ENCODE assay signal across 18 cellular contexts in genomic region chr11:61328351-61328750, GRCh38. TPM values are rescaled to one million over a fixed set of nuclear protein-coding genes. Genes with fewer than 3 reads are reported as not detected.
DNase-seq lines count a peak whose midpoint lies in the region; ATAC-seq and TF ChIP-seq lines count a peak whose summit lies in the region.
"Had no signal": no experiment of that assay in that cellular context is flagged by ENCODE, and none has a peak within 500 bp of the region (broad histone marks: within the 10 kb centered on the region; RNA-seq: fewer than 3 reads in every experiment).

No MANE protein-coding gene starts in this region.

- H3K27ac Mint-ChIP-seq in H9, result peak overlapping the region in 2 of 3 experiments; percentile 17 to 40; a peak in 1 of 7 replicates
- H3K27ac Mint-ChIP-seq in brain, result peak overlapping the region in 3 of 5 experiments; percentile 29 to 76 (median 59)
- no peak overlapping the region for H3K27ac Mint-ChIP-seq in neural crest cell (ENCODE audit: unreplicated experiment)
- H3K27ac Mint-ChIP-seq: B cell; CD8-positive, alpha-beta T cell had no signal

- ATAC-seq in HG03354 (IDR thresholded peaks at IDR 0.05; ENCODE audit: poor library complexity, severe bottlenecking, unreplicated experiment) (no peak), HG02588 (IDR thresholded peaks at IDR 0.05; ENCODE audit: unreplicated experiment) (no peak), GM21528 (IDR thresholded peaks at IDR 0.05; ENCODE audit: low FRiP score, unreplicated experiment) (no peak)
- ATAC-seq: CD8-positive, alpha-beta T cell; HepG2 had no signal

- H2BK20ac ChIP-seq in H9 (ENCODE audit: low read depth, low read length, poor library complexity, severe bottlenecking), result no peak overlapping the region

- H2AK5ac ChIP-seq in H9 (ENCODE audit: insufficient read length, low read length), result no peak overlapping the region

- H3K4me1 ChIP-seq in ACC112 (ENCODE audit: control insufficient read depth, insufficient read depth, low read length, unreplicated experiment), result peaks cover 19% of the 10 kb centered on the region
- peaks cover 5% of the 10 kb centered on the region; the same call in 1 of the 2 replicates for H3K4me1 ChIP-seq in H9 (ENCODE audit: insufficient read depth, low read length)

- H3K18ac ChIP-seq in H9 (ENCODE audit: insufficient read length, low read depth, low read length), result no peak overlapping the region

- no peak overlapping the region for H3K4me2 ChIP-seq in H9 (ENCODE audit: insufficient read depth, insufficient read length, low read length)

- no peak overlapping the region for H3K14ac ChIP-seq in H9 (ENCODE audit: insufficient read depth, low read length)

- no peak overlapping the region for H3K4ac ChIP-seq in H9 (ENCODE audit: low read depth, low read length)

- no peak overlapping the region for H3K23ac ChIP-seq in H9 (ENCODE audit: insufficient read length, low read depth, low read length)

- H2AFZ ChIP-seq in ACC112 (ENCODE audit: low read length, unreplicated experiment) (no peak overlapping the region), H9 (ENCODE audit: low read length) (no peak overlapping the region)

- no peak overlapping the region for H2BK5ac ChIP-seq in H9 (ENCODE audit: insufficient read length, low read length)

- H3K27ac ChIP-seq in ACC112 (ENCODE audit: low read depth, low read length) (peak overlapping the region; percentile 21; the same call in 1 of the 2 replicates), H9 (ENCODE audit: insufficient read length, low read depth, low read length) (no peak overlapping the region)

- H3K79me2 ChIP-seq in ACC112 (ENCODE audit: control insufficient read depth, insufficient read depth, low read length, unreplicated experiment) (peaks cover 70% of the 10 kb centered on the region), H9 (ENCODE audit: insufficient read depth, low read length) (peaks cover 28% of the 10 kb centered on the region)

- H2BK12ac ChIP-seq in H9 (ENCODE audit: insufficient read length, low read depth, low read length), result no peak overlapping the region

- H3K27me3 Mint-ChIP-seq in H9 (ENCODE audit: low read depth) (no peaks in the 10 kb centered on the region), brain (peaks cover 9% of the 10 kb centered on the region), neural crest cell (ENCODE audit: low read depth) (no peaks in the 10 kb centered on the region)
- H3K27me3 Mint-ChIP-seq: B cell had no signal

- H2BK15ac ChIP-seq in H9 (ENCODE audit: low read depth, low read length), result no peak overlapping the region

- peaks cover 19% of the 10 kb centered on the region in 2 experiments for H3K4me1 Mint-ChIP-seq in H9
- H3K4me1 Mint-ChIP-seq in brain, result peaks cover 64% of the 10 kb centered on the region
- peaks cover 21% of the 10 kb centered on the region for H3K4me1 Mint-ChIP-seq in neural crest cell

- H4K91ac ChIP-seq in H9 (ENCODE audit: insufficient read length, low read depth, low read length), result no peak overlapping the region

- H3K36me3 ChIP-seq in ACC112 (ENCODE audit: insufficient read depth, low read length), result peaks cover 35% of the 10 kb centered on the region

- H3K36me3 Mint-ChIP-seq in H9 (ENCODE audit: insufficient read depth in 1 of 3, low read depth in 3 of 3), result peaks cover 43 to 75% (median 68%) of the 10 kb centered on the region in 3 experiments; a peak in 6 of 7 replicates
- H3K36me3 Mint-ChIP-seq in brain, result peaks cover 67% of the 10 kb centered on the region
- peaks cover 12% of the 10 kb centered on the region for H3K36me3 Mint-ChIP-seq in neural crest cell (ENCODE audit: low read depth)

- no peaks in the 10 kb centered on the region for H3K9me3 ChIP-seq in H9 (ENCODE audit: control insufficient read depth, low read depth, low read length)

- no CpG with 5 or more reads among the region's 9 CpGs for WGBS in H9 (ENCODE audit: extremely low coverage, insufficient read length, low lambda C conversion rate)

- peaks cover 8% of the 10 kb centered on the region for H3K23me2 ChIP-seq in H9 (ENCODE audit: insufficient read length, low read depth, low read length, poor library complexity, severe bottlenecking)

- H3K56ac ChIP-seq in H9 (ENCODE audit: insufficient read length, low read depth, low read length), result no peak overlapping the region

- H4K5ac ChIP-seq in H9 (ENCODE audit: insufficient read length, low read depth, low read length), result no peak overlapping the region

- no peak overlapping the region for H4K8ac ChIP-seq in H9 (replicated peaks; ENCODE audit: insufficient read length, low read depth, low read length)

- H2BK120ac ChIP-seq in H9 (ENCODE audit: low read depth, low read length, poor library complexity, severe bottlenecking), result no peak overlapping the region

- no peak overlapping the region for H3K4me3 ChIP-seq in ACC112 (ENCODE audit: low read depth, low read length)

- H3K4me3 Mint-ChIP-seq in H9 (no peak overlapping the region), brain (peak overlapping the region in 2 of 5 experiments; percentile 19 to 65), neural crest cell (peak overlapping the region; percentile 52)
- H3K4me3 Mint-ChIP-seq: B cell; CD8-positive, alpha-beta T cell had no signal

- H4K20me1 ChIP-seq in H9 (ENCODE audit: control insufficient read depth, insufficient read depth, insufficient read length), result no peaks in the 10 kb centered on the region

- TF ChIP-seq CTCF in H9 (conservative IDR thresholded peaks at IDR 0.05), result no peak
- no peak for TF ChIP-seq CTCF in brain (conservative IDR thresholded peaks at IDR 0.05)
- no peak for TF ChIP-seq CTCF in neural crest cell (conservative IDR thresholded peaks at IDR 0.05)

- H3K9me3 Mint-ChIP-seq in H9 (no peaks in the 10 kb centered on the region), brain (no peaks in the 10 kb centered on the region), neural crest cell (no peaks in the 10 kb centered on the region)
- H3K9me3 Mint-ChIP-seq: CD8-positive, alpha-beta T cell had no signal

- DNase-seq in H9 (no peak), neural crest cell (ENCODE audit: low read depth, low spot score) (no peak), T-helper 2 cell (no peak)
- DNase-seq: CD8-positive, alpha-beta T cell; DND-41; GDM1; NCI-H1417 treated with DMSO at 0.1 percent for 48 hours; NCI-H2029 treated with DMSO at 0.1 percent for 48 hours; NCI-H524 treated with DMSO at 0.1 percent for 48 hours; NK-92 treated with Interleukin-12 subunit alpha and Interleukin-12 subunit beta, amount 100 ng/mL, for 24 hours; SHP77 had no signal

- no peaks in the 10 kb centered on the region for H3K79me1 ChIP-seq in H9 (ENCODE audit: insufficient read depth, low read depth, low read length, poor library complexity, severe bottlenecking)

- H3K27me3 ChIP-seq in ACC112 (ENCODE audit: insufficient read depth, low read length), result no peaks in the 10 kb centered on the region
- no peaks in the 10 kb centered on the region; the same call in 1 of the 2 replicates for H3K27me3 ChIP-seq in H9 (ENCODE audit: insufficient read depth, low read length)

- H3T11ph ChIP-seq in H9 (ENCODE audit: low read length), result no peak overlapping the region

- no peak overlapping the region for H3K9ac ChIP-seq in H9 (ENCODE audit: extremely low read depth, insufficient read length, low read length)

RNA-seq across cellular contexts. Expression of gene DDB1, which starts 4.6 kb away (rescaled TPM):
- 294 and 297 TPM in 2 replicates for total RNA-seq in H9 (2021)
- 255 TPM for polyA plus RNA-seq in brain (ENCODE audit: insufficient read depth, low read depth, low replicate concordance)
- 315 and 329 TPM in 2 replicates for total RNA-seq in neural crest cell

RNA-seq across cellular contexts. Expression of gene TKFC, which starts 4.7 kb away (rescaled TPM):
- total RNA-seq in H9 (2021) (59.0 and 65.0 TPM in 2 replicates), neural crest cell (46.9 and 53.9 TPM in 2 replicates)
- polyA plus RNA-seq in brain (ENCODE audit: insufficient read depth, low read depth, low replicate concordance), result 70.0 TPM

RNA-seq across cellular contexts. Expression of gene VWCE, which starts 33.2 kb away (rescaled TPM):
- total RNA-seq in H9 (2021) (18.7 and 20.6 TPM in 2 replicates), neural crest cell (42.0 and 42.1 TPM in 2 replicates)
- polyA plus RNA-seq in brain (ENCODE audit: insufficient read depth, low read depth, low replicate concordance), result 1.0 TPM

RNA-seq across cellular contexts. Expression of gene CYB561A3, which starts 33.3 kb away (rescaled TPM):
- total RNA-seq in H9 (2021), result 21.7 and 23.1 TPM in 2 replicates
- polyA plus RNA-seq in brain (ENCODE audit: insufficient read depth, low read depth, low replicate concordance), result 35.7 TPM
- total RNA-seq in neural crest cell, result 28.1 and 28.9 TPM in 2 replicates

RNA-seq across cellular contexts. Expression of gene TMEM138, which starts 33.8 kb away (rescaled TPM):
- total RNA-seq in H9 (2021) (35.4 and 43.6 TPM in 2 replicates), neural crest cell (47.8 and 52.6 TPM in 2 replicates)
- polyA plus RNA-seq in brain (ENCODE audit: insufficient read depth, low read depth, low replicate concordance), result 26.1 TPM
